ENCODE assay signal across 23 cellular contexts in genomic region chr5:37247036-37247435, GRCh38. TPM values are rescaled to one million over a fixed set of nuclear protein-coding genes. Genes with fewer than 3 reads are reported as not detected.
DNase-seq lines count a peak whose midpoint lies in the region; ATAC-seq and TF ChIP-seq lines count a peak whose summit lies in the region.
"Had no signal": no experiment of that assay in that cellular context is flagged by ENCODE, and none has a peak within 500 bp of the region (broad histone marks: within the 10 kb centered on the region; RNA-seq: fewer than 3 reads in every experiment).

No MANE protein-coding gene starts in this region.

- POLR2A ChIA-PET in activated CD4-positive, alpha-beta T cell treated with anti-CD3 and anti-CD28 coated beads, Interleukin-2, amount 10 ng/mL, durations not matched to agents 7 days and 5 days (lab: Charles Lee) = no interaction called here
- POLR2A ChIA-PET in PC-9 (lab: Charles Lee; ENCODE audit: unreplicated experiment) = interaction anchor here (0.6 to 0.9 kb wide), 2 partner anchors 28 to 1849 kb away, joined by 3 to 21 read pairs; no protein-coding TSS in a partner anchor

- peaks cover 12% of the 10 kb centered on the region for H3K4me1 ChIP-seq in mesenchymal stem cell (ENCODE audit: control insufficient read depth, insufficient read depth, low read depth, low read length)
- peaks cover 8 to 10% (median 9%) of the 10 kb centered on the region in 3 donors for H3K4me1 ChIP-seq in skeletal muscle tissue (ENCODE audit: control insufficient read depth in 3 of 3, insufficient read depth in 3 of 3, low read length in 3 of 3)
- H3K4me1 ChIP-seq in PC-9 (replicated peaks; ENCODE audit: insufficient read depth) = peaks cover 12% of the 10 kb centered on the region

- H3K4me1 Mint-ChIP-seq in activated CD4-positive, alpha-beta T cell treated with anti-CD3 and anti-CD28 coated beads, Interleukin-2, amount 10 ng/mL, durations not matched to agents 7 days and 5 days = peaks cover 17% of the 10 kb centered on the region

- no peak for DNase-seq in activated CD4-positive, alpha-beta T cell treated with anti-CD3 and anti-CD28 coated beads, Interleukin-2, amount 10 ng/mL, durations not matched to agents 7 days and 5 days
- DNase-seq in activated CD4-positive, alpha-beta T cell treated with anti-CD3 and anti-CD28 coated beads for 1 hour = no peak
- DNase-seq in amniotic epithelial cell (ENCODE audit: low read depth) (peak; percentile 14), mesenchymal stem cell (no peak), PC-9 (no peak)
- DNase-seq: brain microvascular endothelial cell; CD4-positive, alpha-beta memory T cell; dorsolateral prefrontal cortex; EL; esophagus squamous epithelium; GOT3; hypothalamus; NCI-H1417; NCI-H2171; NCI-H774; stimulated activated naive CD4-positive, alpha-beta T cell; SW 1271; transverse colon; WERI-Rb-1 had no signal

- no peaks in the 10 kb centered on the region for H3K36me3 Mint-ChIP-seq in activated CD4-positive, alpha-beta T cell treated with anti-CD3 and anti-CD28 coated beads, Interleukin-2, amount 10 ng/mL, durations not matched to agents 7 days and 5 days (ENCODE audit: low read depth)

- no peak overlapping the region for H3K23ac ChIP-seq in mesenchymal stem cell (ENCODE audit: low read length in 2 of 2)

- intact Hi-C loops in PC-9 (cut with micrococcal nuclease; ENCODE audit: unreplicated experiment) = no loop called here

- BruUV-seq in PC-9 (replicated peaks; lab: Mats Ljungman, UMichigan) = no TSS peak

- CTCF ChIA-PET in activated CD4-positive, alpha-beta T cell treated with anti-CD3 and anti-CD28 coated beads, Interleukin-2, amount 10 ng/mL, durations not matched to agents 7 days and 5 days (lab: Charles Lee) = interaction anchor here (1.4 kb wide), 1 partner anchor 124 kb away, joined by 3 read pairs; the partner anchor contains the start of gene NUP155
- CTCF ChIA-PET in PC-9 (lab: Charles Lee) = interaction anchor here (0.5 kb wide), 1 partner anchor 114 kb away, joined by 9 read pairs; no protein-coding TSS in a partner anchor

- H2AFZ ChIP-seq in mesenchymal stem cell (ENCODE audit: low read depth, low read length) (no peak overlapping the region), PC-9 (no peak overlapping the region)

- no peak overlapping the region for H3K4ac ChIP-seq in mesenchymal stem cell (ENCODE audit: low read depth in 1 of 2, low read length in 2 of 2)

- no peak overlapping the region for H4K91ac ChIP-seq in mesenchymal stem cell (ENCODE audit: low read length)

- no peaks in the 10 kb centered on the region for H3K9me3 ChIP-seq in mesenchymal stem cell (ENCODE audit: control insufficient read depth, low read length)
- H3K9me3 ChIP-seq in skeletal muscle tissue (ENCODE audit: control insufficient read depth in 3 of 3, low read length in 3 of 3) = no peaks in the 10 kb centered on the region
- H3K9me3 ChIP-seq in PC-9 (ENCODE audit: insufficient read depth, low read depth) = no peaks in the 10 kb centered on the region
- H3K9me3 ChIP-seq: esophagus squamous epithelium, transverse colon had no signal

- H2BK120ac ChIP-seq in mesenchymal stem cell (ENCODE audit: low read depth, low read length) = no peak overlapping the region

- no peak overlapping the region for H2BK15ac ChIP-seq in mesenchymal stem cell (ENCODE audit: low read depth, poor library complexity, severe bottlenecking)

- H3K4me3 Mint-ChIP-seq in activated CD4-positive, alpha-beta T cell treated with anti-CD3 and anti-CD28 coated beads, Interleukin-2, amount 10 ng/mL, durations not matched to agents 7 days and 5 days = peak overlapping the region; percentile 25

- H2BK12ac ChIP-seq in mesenchymal stem cell (ENCODE audit: low read length in 2 of 2) = no peak overlapping the region

- no peak for TF ChIP-seq CTCF in PC-9 (conservative IDR thresholded peaks at IDR 0.05)

- H3K79me1 ChIP-seq in mesenchymal stem cell (replicated peaks; ENCODE audit: low read length, poor library complexity, severe bottlenecking) = peaks cover 6% of the 10 kb centered on the region

- H3K4me2 ChIP-seq in mesenchymal stem cell (ENCODE audit: low read length, poor library complexity, severe bottlenecking) (no peak overlapping the region), PC-9 (no peak overlapping the region)
- H3K4me2 ChIP-seq: KMS-11 had no signal

- H3K27ac ChIP-seq in mesenchymal stem cell (ENCODE audit: low read length, poor library complexity, severe bottlenecking) = no peak overlapping the region
- no peak overlapping the region for H3K27ac ChIP-seq in skeletal muscle tissue (ENCODE audit: low read depth, low read length)
- no peak overlapping the region for H3K27ac ChIP-seq in PC-9
- H3K27ac ChIP-seq: brain microvascular endothelial cell, dorsolateral prefrontal cortex, esophagus squamous epithelium, KMS-11, transverse colon, WERI-Rb-1 had no signal

- peaks cover 26% of the 10 kb centered on the region for H3F3A ChIP-seq in PC-9 (ENCODE audit: insufficient read depth, low read depth)

- no peaks in the 10 kb centered on the region for H3K79me2 ChIP-seq in PC-9 (ENCODE audit: low read depth)

- H3K9me3 Mint-ChIP-seq in activated CD4-positive, alpha-beta T cell treated with anti-CD3 and anti-CD28 coated beads, Interleukin-2, amount 10 ng/mL, durations not matched to agents 7 days and 5 days = no peaks in the 10 kb centered on the region
- H3K9me3 Mint-ChIP-seq: CD4-positive, alpha-beta memory T cell had no signal

- no peaks in the 10 kb centered on the region for H3K27me3 Mint-ChIP-seq in activated CD4-positive, alpha-beta T cell treated with anti-CD3 and anti-CD28 coated beads, Interleukin-2, amount 10 ng/mL, durations not matched to agents 7 days and 5 days
- H3K27me3 Mint-ChIP-seq: CD4-positive, alpha-beta memory T cell had no signal

- H4K8ac ChIP-seq in mesenchymal stem cell (ENCODE audit: low read length) = no peak overlapping the region

- no peaks in the 10 kb centered on the region for H4K20me1 ChIP-seq in PC-9 (ENCODE audit: insufficient read depth)

- no peak overlapping the region for H2BK5ac ChIP-seq in mesenchymal stem cell (ENCODE audit: low read depth, low read length, poor library complexity, severe bottlenecking)

- H3K27me3 ChIP-seq in mesenchymal stem cell (ENCODE audit: control insufficient read depth in 1 of 2, insufficient read depth in 1 of 2, low read length in 2 of 2) (no peaks in the 10 kb centered on the region), skeletal muscle tissue (ENCODE audit: control insufficient read depth in 3 of 3, insufficient read depth in 3 of 3, low read length in 3 of 3) (no peaks in the 10 kb centered on the region), PC-9 (ENCODE audit: insufficient read depth, low read depth) (no peaks in the 10 kb centered on the region)
- H3K27me3 ChIP-seq: brain microvascular endothelial cell, dorsolateral prefrontal cortex, esophagus squamous epithelium, transverse colon had no signal

- H3K9ac ChIP-seq in mesenchymal stem cell (ENCODE audit: low read length) (peak overlapping the region; percentile 98), skeletal muscle tissue (ENCODE audit: low read depth in 1 of 3, low read length in 3 of 3) (peak overlapping the region in 2 of 3 donors; percentile 2 to 28)
- H3K9ac ChIP-seq: KMS-11 had no signal

- no peak overlapping the region for H3K14ac ChIP-seq in mesenchymal stem cell (ENCODE audit: low read length in 2 of 2)

- 72% methylated on average over 1 of the region's 1 CpG for WGBS in mesenchymal stem cell

- peaks cover 2 to 17% of the 10 kb centered on the region in 2 experiments for H3K36me3 ChIP-seq in mesenchymal stem cell (ENCODE audit: control insufficient read depth in 1 of 2, insufficient read depth in 2 of 2, low read depth in 1 of 2, low read length in 2 of 2)
- H3K36me3 ChIP-seq in skeletal muscle tissue (ENCODE audit: control insufficient read depth in 3 of 3, insufficient read depth in 3 of 3, low read length in 3 of 3) = no peaks in the 10 kb centered on the region
- no peaks in the 10 kb centered on the region for H3K36me3 ChIP-seq in PC-9 (ENCODE audit: low read depth)
- H3K36me3 ChIP-seq: brain microvascular endothelial cell, transverse colon had no signal

- H3K9me2 ChIP-seq in PC-9 (ENCODE audit: insufficient read depth) = no peaks in the 10 kb centered on the region

- H3K18ac ChIP-seq in mesenchymal stem cell (ENCODE audit: low read depth in 1 of 2, low read length in 2 of 2) = no peak overlapping the region

- no peak overlapping the region for H3K27ac Mint-ChIP-seq in activated CD4-positive, alpha-beta T cell treated with anti-CD3 and anti-CD28 coated beads, Interleukin-2, amount 10 ng/mL, durations not matched to agents 7 days and 5 days
- H3K27ac Mint-ChIP-seq: CD4-positive, alpha-beta memory T cell had no signal

- ATAC-seq in HG03025 (IDR thresholded peaks at IDR 0.05; ENCODE audit: low FRiP score, unreplicated experiment) (no peak), GM21737 (IDR thresholded peaks at IDR 0.05; ENCODE audit: unreplicated experiment) (no peak)

- H2AK5ac ChIP-seq in mesenchymal stem cell (ENCODE audit: low read length, severe bottlenecking) = no peak overlapping the region

- H3K4me3 ChIP-seq in mesenchymal stem cell (ENCODE audit: insufficient read depth in 1 of 2, low read depth in 1 of 2, low read length in 2 of 2) = peak overlapping the region in 1 of 2 experiments; percentile 93
- no peak overlapping the region for H3K4me3 ChIP-seq in skeletal muscle tissue (ENCODE audit: low read length in 3 of 3)
- no peak overlapping the region for H3K4me3 ChIP-seq in PC-9
- H3K4me3 ChIP-seq: esophagus squamous epithelium, transverse colon had no signal

RNA-seq across cellular contexts. Expression of gene CPLANE1, which starts 2.1 kb away (rescaled TPM):
- 10 to 100 TPM; 11.4 to 13.7 TPM for total RNA-seq in activated CD4-positive, alpha-beta T cell treated with anti-CD3 and anti-CD28 coated beads, Interleukin-2, amount 10 ng/mL, durations not matched to agents 7 days and 5 days
- 7.9 TPM for polyA plus RNA-seq in mesenchymal stem cell (2013, experiment 1 of 2)
- polyA plus RNA-seq in mesenchymal stem cell (2013, experiment 2 of 2) = 7.6 TPM
- 35.5 TPM for total RNA-seq in skeletal muscle tissue
- total RNA-seq in PC-9 (2021) = 32.5 and 45.5 TPM in 2 replicates
